Comparison of ENCODE assay signal across 22 cellular contexts in genomic region chr16:50531359-50531758, GRCh38.
"Had no signal": no experiment of that assay in that cellular context is flagged by ENCODE, and none has a peak within 500 bp of the region (broad histone marks: within the 10 kb centered on the region; RNA-seq: fewer than 3 reads in every experiment).

No MANE protein-coding gene starts in this region.

- H3K27me3 Mint-ChIP-seq: activated naive CD4-positive, alpha-beta T cell treated with anti-CD3 and anti-CD28 coated beads, Interleukin-2, amount 50 U/mL, for 24 hours; activated naive CD8-positive, alpha-beta T cell treated with anti-CD3 and anti-CD28 coated beads, Interleukin-2, amount 50 U/mL, for 24 hours had no signal

- H3K4me3 Mint-ChIP-seq: activated naive CD4-positive, alpha-beta T cell treated with anti-CD3 and anti-CD28 coated beads, Interleukin-2, amount 50 U/mL, for 24 hours; activated naive CD8-positive, alpha-beta T cell treated with anti-CD3 and anti-CD28 coated beads, Interleukin-2, amount 50 U/mL, for 24 hours; dendritic cell treated with granulocyte-macrophage colony-stimulating factor and Interleukin-4, amounts not matched to agents 40 ng/mL and 50 ng/mL, for 4 days; nephron; T-helper 1 cell treated with Interleukin-12 subunit alpha and Interleukin-12 subunit beta and Interleukin-4 antibody, amounts not matched to agents 30 μg/mL and 1 μg/mL, for 36 hours had no signal

- H3K27ac ChIP-seq: epithelial cell of prostate, neutrophil, ovary, prostate gland, tibial nerve, WERI-Rb-1 had no signal

- H3K27ac Mint-ChIP-seq: activated naive CD4-positive, alpha-beta T cell treated with anti-CD3 and anti-CD28 coated beads, Interleukin-2, amount 50 U/mL, for 24 hours; activated naive CD8-positive, alpha-beta T cell treated with anti-CD3 and anti-CD28 coated beads, Interleukin-2, amount 50 U/mL, for 24 hours; activated T-helper 2 cell treated with anti-CD3 and anti-CD28 coated beads, Interferon-gamma antibody, Interleukin-2, Interleukin-4, amounts not matched to agents 10 μg/mL and 5 μg/mL and 100 μg/mL, durations not matched to agents 14 hours and 24 hours and 36 hours; dendritic cell treated with granulocyte-macrophage colony-stimulating factor and Interleukin-4, amounts not matched to agents 40 ng/mL and 50 ng/mL, for 4 days; nephron; T-helper 1 cell treated with Interleukin-12 subunit alpha and Interleukin-12 subunit beta and Interleukin-4 antibody, amounts not matched to agents 30 μg/mL and 1 μg/mL, for 36 hours had no signal

- H3K9me3 ChIP-seq: neutrophil, ovary, prostate gland had no signal

- ATAC-seq: activated CD4-positive, CD25-positive, alpha-beta regulatory T cell treated with anti-CD3 and anti-CD28 coated beads, Interleukin-2, amount 50 U/mL, for 24 hours; activated naive CD8-positive, alpha-beta T cell treated with anti-CD3 and anti-CD28 coated beads, Interleukin-2, amount 50 U/mL, for 24 hours had no signal

- H3K36me3 ChIP-seq: neutrophil, ovary, prostate gland, tibial nerve, WERI-Rb-1 had no signal

- DNase-seq: activated CD4-positive, alpha-beta T cell treated with anti-CD3 and anti-CD28 coated beads for 48 hours; activated CD4-positive, alpha-beta T cell treated with anti-CD3 and anti-CD28 coated beads, Interleukin-2, amount 50 U/mL, for 48 hours; activated naive CD8-positive, alpha-beta T cell treated with anti-CD3 and anti-CD28 coated beads, Interleukin-2, amount 50 U/mL, for 24 hours; activated T-cell treated with anti-CD3 and anti-CD28 coated beads, Interleukin-2, amount 50 U/mL, for 48 hours; amygdala; central memory CD4-positive, alpha-beta T cell; effector CD4-positive, alpha-beta T cell; ovary; retina; stimulated activated naive CD4-positive, alpha-beta T cell; T-helper 9 cell; WERI-Rb-1 had no signal

- H3K4me3 ChIP-seq: ovary, prostate gland, tibial nerve had no signal

- H3K27me3 ChIP-seq: ovary, tibial nerve had no signal

- H3K9me3 Mint-ChIP-seq: activated naive CD4-positive, alpha-beta T cell treated with anti-CD3 and anti-CD28 coated beads, Interleukin-2, amount 50 U/mL, for 24 hours had no signal

- H3K4me1 ChIP-seq: prostate gland, tibial nerve had no signal

- H3K4me1 Mint-ChIP-seq: activated naive CD4-positive, alpha-beta T cell treated with anti-CD3 and anti-CD28 coated beads, Interleukin-2, amount 50 U/mL, for 24 hours; activated naive CD8-positive, alpha-beta T cell treated with anti-CD3 and anti-CD28 coated beads, Interleukin-2, amount 50 U/mL, for 24 hours; nephron had no signal
